In the genomic region with DNA sequence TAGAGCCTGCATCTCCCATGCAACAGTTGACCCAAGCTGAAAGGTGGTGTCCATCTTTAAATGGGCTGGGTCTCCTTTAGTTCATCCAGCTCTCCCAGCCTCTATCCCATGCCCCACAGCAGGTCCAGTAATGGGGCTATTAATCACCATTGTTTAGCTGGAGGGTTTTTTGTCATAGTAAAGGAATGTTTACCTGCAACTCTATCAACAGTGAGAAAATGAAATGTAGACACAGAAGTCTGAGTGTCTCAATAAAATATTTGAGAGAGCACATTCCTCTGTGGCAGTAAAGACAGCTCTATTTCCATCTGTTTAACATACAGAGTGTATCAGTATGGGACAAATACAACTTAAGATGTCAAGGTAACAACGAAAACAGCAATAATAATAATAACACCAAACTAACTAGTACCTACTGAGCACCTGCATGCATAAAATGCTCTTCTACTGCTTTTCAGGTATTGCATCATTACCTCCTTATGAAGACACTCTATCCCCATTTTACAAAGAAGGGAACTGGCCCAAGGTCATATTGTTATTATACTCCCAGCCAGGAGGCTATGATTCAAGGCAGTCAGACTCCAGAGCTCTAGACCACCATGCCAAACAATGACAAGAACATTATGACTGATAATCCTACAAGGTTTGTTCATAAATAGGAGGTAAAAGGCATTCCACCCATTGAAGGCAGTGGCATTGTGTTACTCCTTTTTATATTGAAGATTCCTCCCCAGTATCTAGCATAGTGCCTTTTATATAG, we compare ENCODE assay signal across 27 cellular contexts. TPM values are rescaled to one million over a fixed set of nuclear protein-coding genes. Genes with fewer than 3 reads are reported as not detected.
A peak's percentile ranks its signal among the peaks of the same experiment; 100 is the strongest.
DNase-seq lines count a peak whose midpoint lies in the region; ATAC-seq, FAIRE-seq and TF ChIP-seq lines count a peak whose summit lies in the region.
"Had no signal": no experiment of that assay in that cellular context is flagged by ENCODE, and none has a peak within 500 bp of the region (broad histone marks: within the 10 kb centered on the region; RNA-seq: fewer than 3 reads in every experiment).

No MANE protein-coding gene starts in this region.

- no peak overlapping the region for H3K27ac Mint-ChIP-seq in natural killer cell treated with Interleukin-12 subunit alpha and Interleukin-12 subunit beta and Interleukin-15 and Interleukin-18, amount 100 ng/mL, for 72 hours
- H3K27ac Mint-ChIP-seq: CD4-positive, alpha-beta memory T cell; T-helper 17 cell had no signal

- H4K91ac ChIP-seq in IMR-90 (ENCODE audit: insufficient read depth, low read depth, low read length) (no peak overlapping the region), trophoblast cell (ENCODE audit: low read depth, low read length) (no peak overlapping the region)

- no peak overlapping the region for H3K4me3 Mint-ChIP-seq in natural killer cell treated with Interleukin-12 subunit alpha and Interleukin-12 subunit beta and Interleukin-15 and Interleukin-18, amount 100 ng/mL, for 72 hours
- H3K4me3 Mint-ChIP-seq: CD4-positive, alpha-beta memory T cell; T-helper 17 cell had no signal

- no peak overlapping the region for H2BK120ac ChIP-seq in IMR-90 (ENCODE audit: low read depth, low read length)
- no peak overlapping the region for H2BK120ac ChIP-seq in trophoblast cell (ENCODE audit: insufficient read depth, low read length, poor library complexity)

- TF ChIP-seq CTCF in A549 (IDR thresholded peaks at IDR 0.05), result no peak
- TF ChIP-seq CTCF in IMR-90 (conservative IDR thresholded peaks at IDR 0.05; ENCODE audit: low read depth, low read length), result no peak
- no peak for TF ChIP-seq CTCF in K562 (IDR thresholded peaks at IDR 0.05 in 2 of 3, conservative IDR thresholded peaks at IDR 0.05 in 1 of 3; ENCODE audit: insufficient read depth in 2 of 3, low read depth in 1 of 3, low read length in 3 of 3)

- H2AK5ac ChIP-seq in IMR-90 (ENCODE audit: low read depth, low read length) (no peak overlapping the region), trophoblast cell (ENCODE audit: low read length) (no peak overlapping the region)

- H3K36me3 Mint-ChIP-seq in natural killer cell treated with Interleukin-12 subunit alpha and Interleukin-12 subunit beta and Interleukin-15 and Interleukin-18, amount 100 ng/mL, for 72 hours, result no peaks in the 10 kb centered on the region
- H3K36me3 Mint-ChIP-seq: CD4-positive, alpha-beta memory T cell had no signal

- H3K18ac ChIP-seq in IMR-90 (ENCODE audit: low read depth, low read length) (no peak overlapping the region), trophoblast cell (ENCODE audit: low read length) (no peak overlapping the region)

- no peak overlapping the region for H4K12ac ChIP-seq in trophoblast cell (ENCODE audit: low read depth, low read length)

- intact Hi-C loops in IMR-90 (cut with micrococcal nuclease), result no loop called here
- intact Hi-C loops in K562 (cut with micrococcal nuclease), result no loop called here

- H3K9me3 ChIP-seq in A549, result no peaks in the 10 kb centered on the region
- H3K9me3 ChIP-seq in IMR-90 (ENCODE audit: control insufficient read depth, insufficient read depth, low read length), result no peaks in the 10 kb centered on the region
- H3K9me3 ChIP-seq in K562 (replicated peaks; ENCODE audit: control insufficient read depth, insufficient read depth, low read depth, low read length), result no peaks in the 10 kb centered on the region
- no peaks in the 10 kb centered on the region for H3K9me3 ChIP-seq in trophoblast cell (ENCODE audit: insufficient read depth, low read depth, low read length)
- H3K9me3 ChIP-seq: BLaER1 treated with 17β-estradiol and CSF1 and Interleukin-3, amounts not matched to agents 10 nM and 100 nM; Caco-2 had no signal

- H3K23ac ChIP-seq in IMR-90 (ENCODE audit: low read depth, low read length) (no peak overlapping the region), trophoblast cell (ENCODE audit: low read length) (no peak overlapping the region)

- peak overlapping the region; percentile 23 for H3K4me2 ChIP-seq in A549
- H3K4me2 ChIP-seq in IMR-90 (ENCODE audit: low read depth, low read length), result no peak overlapping the region
- H3K4me2 ChIP-seq in K562 (ENCODE audit: insufficient read depth, low read length), result no peak overlapping the region
- no peak overlapping the region for H3K4me2 ChIP-seq in trophoblast cell (ENCODE audit: low read length)
- H3K4me2 ChIP-seq: BLaER1 treated with 17β-estradiol and CSF1 and Interleukin-3, amounts not matched to agents 10 nM and 100 nM had no signal

- DNase-seq in A549 (ENCODE audit: low read depth in 1 of 2, low spot score in 1 of 2) (peak in 1 of 2 experiments; percentile 19), IMR-90 (no peak), K562 (ENCODE audit: extremely low read depth in 1 of 4, low spot score in 3 of 4) (no peak), trophoblast cell (peak; percentile 19 to 76), Ammon's horn (ENCODE audit: low spot score) (no peak), NCI-H226 (no peak)
- no peak for DNase-seq in natural killer cell treated with Interleukin-12 subunit alpha and Interleukin-12 subunit beta and Interleukin-15 and Interleukin-18, amount 100 ng/mL, for 72 hours (ENCODE audit: low spot score)
- DNase-seq: Caco-2; CD4-positive, alpha-beta memory T cell; GF-D8; KBM-7; NCI-H1092 treated with DMSO at 0.1 percent for 48 hours; NCI-H1436 treated with DMSO at 0.1 percent for 48 hours; NCI-H1930; NCI-H2227 treated with DMSO at 0.1 percent for 48 hours; NCI-H510A treated with DMSO at 0.1 percent for 48 hours; NCI-H748 treated with DMSO at 0.1 percent for 48 hours; Right ventricle myocardium superior; SW 1271; T-helper 17 cell had no signal

- H3K79me2 ChIP-seq in K562 (ENCODE audit: control insufficient read depth, insufficient read depth, low read length) (no peaks in the 10 kb centered on the region), trophoblast cell (ENCODE audit: control insufficient read depth, insufficient read depth, low read length, poor library complexity) (no peaks in the 10 kb centered on the region)

- H3K27me3 Mint-ChIP-seq in natural killer cell treated with Interleukin-12 subunit alpha and Interleukin-12 subunit beta and Interleukin-15 and Interleukin-18, amount 100 ng/mL, for 72 hours, result peaks cover 10 to 40% of the 10 kb centered on the region in 2 donors

- dilution Hi-C loops in IMR-90 (cut with HindIII; ENCODE audit: low sequenced_read_pairs, unreplicated experiment), result no loop called here

- H3K4me1 ChIP-seq in A549, result peaks cover 14% of the 10 kb centered on the region; the same call in 2 of the 3 replicates
- no peaks in the 10 kb centered on the region for H3K4me1 ChIP-seq in IMR-90 (ENCODE audit: control insufficient read depth, insufficient read depth, low read length)
- H3K4me1 ChIP-seq in K562 (replicated peaks in 1 of 2; ENCODE audit: control insufficient read depth in 2 of 2, insufficient read depth in 2 of 2, low read length in 2 of 2), result no peaks in the 10 kb centered on the region
- H3K4me1 ChIP-seq in trophoblast cell (ENCODE audit: control insufficient read depth in 1 of 2, insufficient read depth in 2 of 2, low read length in 2 of 2), result peaks cover 0 to 3% of the 10 kb centered on the region in 2 experiments
- H3K4me1 ChIP-seq: Caco-2 had no signal

- WGBS in A549 (ENCODE audit: missing lambda C conversion rate), result 5% methylated on average over 1 of the region's 1 CpG
- no CpG with 5 or more reads among the region's 1 CpG for WGBS in IMR-90 (ENCODE audit: extremely low coverage in 2 of 2, insufficient read length in 1 of 2), 2 experiments
- WGBS in K562 (ENCODE audit: insufficient coverage, low coverage, missing lambda C conversion rate), result 0% methylated on average over 1 of the region's 1 CpG
- no CpG with 5 or more reads among the region's 1 CpG for WGBS in trophoblast cell (ENCODE audit: extremely low coverage, insufficient coverage, insufficient read length)

- H3K27me3 ChIP-seq in IMR-90 (ENCODE audit: control insufficient read depth, insufficient read depth, low read length) (no peaks in the 10 kb centered on the region), K562 (ENCODE audit: control insufficient read depth in 2 of 2, insufficient read depth in 2 of 2, low read length in 2 of 2) (no peaks in the 10 kb centered on the region), trophoblast cell (ENCODE audit: insufficient read depth, low read length) (no peaks in the 10 kb centered on the region)
- H3K27me3 ChIP-seq: BLaER1 treated with 17β-estradiol and CSF1 and Interleukin-3, amounts not matched to agents 10 nM and 100 nM had no signal

- H2BK5ac ChIP-seq in IMR-90 (ENCODE audit: low read depth, low read length, poor library complexity, severe bottlenecking) (no peak overlapping the region), trophoblast cell (ENCODE audit: low read depth, low read length, poor library complexity) (no peak overlapping the region)

- H3K36me3 ChIP-seq in IMR-90 (ENCODE audit: control insufficient read depth, insufficient read depth, low read length) (no peaks in the 10 kb centered on the region), K562 (ENCODE audit: control insufficient read depth, insufficient read depth, low read length) (no peaks in the 10 kb centered on the region), trophoblast cell (ENCODE audit: control insufficient read depth in 1 of 2, insufficient read depth in 2 of 2, low read length in 2 of 2) (no peaks in the 10 kb centered on the region)
- H3K36me3 ChIP-seq: BLaER1 treated with 17β-estradiol and CSF1 and Interleukin-3, amounts not matched to agents 10 nM and 100 nM had no signal

- TF ChIP-seq POLR2A in A549 (IDR thresholded peaks at IDR 0.05; ENCODE audit: low read length), result no peak
- TF ChIP-seq POLR2A in IMR-90 (IDR thresholded peaks at IDR 0.05; ENCODE audit: low read depth, low read length), result no peak
- TF ChIP-seq POLR2A in K562 (conservative IDR thresholded peaks at IDR 0.05), result no peak

- BruUV-seq in IMR-90 (replicated peaks; lab: Mats Ljungman, UMichigan) (no TSS peak), K562 (replicated peaks; lab: Mats Ljungman, UMichigan) (no TSS peak)

- in situ Hi-C loops in IMR-90 (cut with MboI; ENCODE audit: low sequenced_read_pairs), result no loop called here
- in situ Hi-C loops in K562 (cut with MboI), result loop anchor here (25.0 kb wide), 1 partner anchor 1224 kb away; no protein-coding TSS in a partner anchor

- H4K8ac ChIP-seq in IMR-90 (ENCODE audit: low read depth in 2 of 2, low read length in 2 of 2) (no peak overlapping the region), trophoblast cell (ENCODE audit: low read depth, low read length) (no peak overlapping the region)

- H2AK9ac ChIP-seq in IMR-90 (replicated peaks; ENCODE audit: low read depth, low read length, poor library complexity), result no peak overlapping the region

- FAIRE-seq in A549 (lab: Jason Lieb, UNC) (no peak), K562 (lab: Jason Lieb, UNC) (no peak)
- FAIRE-seq: GM19239, H1, RCC 7860 had no signal

- no peak overlapping the region for H3K56ac ChIP-seq in IMR-90 (ENCODE audit: extremely low read depth, insufficient read depth, low read length)

- no peak overlapping the region for H2AFZ ChIP-seq in IMR-90 (replicated peaks; ENCODE audit: low read length, poor library complexity)
- no peak overlapping the region for H2AFZ ChIP-seq in K562 (ENCODE audit: low read depth, low read length)
- H2AFZ ChIP-seq in trophoblast cell (ENCODE audit: insufficient read depth, low read length, poor library complexity), result no peak overlapping the region

- H3K27ac ChIP-seq in A549 (peak overlapping the region in 1 of 2 experiments; percentile 14; a peak in 1 of 6 replicates), IMR-90 (ENCODE audit: insufficient read depth, low read length) (no peak overlapping the region), K562 (ENCODE audit: extremely low read depth, low read depth, low read length) (no peak overlapping the region), trophoblast cell (ENCODE audit: low read depth, low read length) (no peak overlapping the region)
- H3K27ac ChIP-seq: BLaER1 treated with 17β-estradiol and CSF1 and Interleukin-3, amounts not matched to agents 10 nM and 100 nM; SK-N-MC had no signal

- H4K20me1 ChIP-seq in IMR-90 (ENCODE audit: insufficient read depth, low read length) (no peaks in the 10 kb centered on the region), K562 (replicated peaks; ENCODE audit: control insufficient read depth, insufficient read depth, low read length) (no peaks in the 10 kb centered on the region)
- H4K20me1 ChIP-seq: BLaER1 treated with 17β-estradiol and CSF1 and Interleukin-3, amounts not matched to agents 10 nM and 100 nM had no signal

- H3K9ac ChIP-seq in IMR-90 (ENCODE audit: low read depth, low read length) (no peak overlapping the region), K562 (ENCODE audit: insufficient read depth in 1 of 2, low read depth in 2 of 2, low read length in 2 of 2) (no peak overlapping the region), trophoblast cell (ENCODE audit: low read length) (no peak overlapping the region)
- H3K9ac ChIP-seq: BLaER1 treated with 17β-estradiol and CSF1 and Interleukin-3, amounts not matched to agents 10 nM and 100 nM had no signal

- CTCF ChIA-PET in A549 (lab: Yijun Ruan, JAX) (interaction anchor here (0.9 to 4.6 kb wide), 10 partner anchors 10 to 422 kb away, joined by 3 to 32 read pairs (median 4); a partner anchor contains a TSS), IMR-90 (lab: Yijun Ruan, JAX) (interaction anchor here (1.1 kb wide), 1 partner anchor 14 kb away, joined by 3 read pairs; no protein-coding TSS in a partner anchor), K562 (lab: Yijun Ruan, JAX; ENCODE audit: low intra/inter-chr PET ratio) (no interaction called here)

- H4K5ac ChIP-seq in IMR-90 (ENCODE audit: low read depth, low read length), result no peak overlapping the region

- no peak overlapping the region for H2BK12ac ChIP-seq in trophoblast cell (ENCODE audit: low read length)

- no peak overlapping the region for H3K4me3 ChIP-seq in A549
- H3K4me3 ChIP-seq in IMR-90 (ENCODE audit: insufficient read depth, low read depth, low read length), result no peak overlapping the region
- no peak overlapping the region for H3K4me3 ChIP-seq in K562
- H3K4me3 ChIP-seq in trophoblast cell (ENCODE audit: low read depth, low read length), result no peak overlapping the region
- H3K4me3 ChIP-seq: BLaER1 treated with 17β-estradiol and CSF1 and Interleukin-3, amounts not matched to agents 10 nM and 100 nM; SK-N-MC had no signal

- H3K4me1 Mint-ChIP-seq in natural killer cell treated with Interleukin-12 subunit alpha and Interleukin-12 subunit beta and Interleukin-15 and Interleukin-18, amount 100 ng/mL, for 72 hours (ENCODE audit: low read depth in 2 of 2), result no peaks in the 10 kb centered on the region
- H3K4me1 Mint-ChIP-seq: CD4-positive, alpha-beta memory T cell; T-helper 17 cell had no signal

- no peak for TF ChIP-seq EP300 in A549 (IDR thresholded peaks at IDR 0.05)
- no peak for TF ChIP-seq EP300 in K562 (IDR thresholded peaks at IDR 0.05; ENCODE audit: low read length)

- H2BK15ac ChIP-seq in IMR-90 (ENCODE audit: low read depth, low read length), result no peak overlapping the region

- H3K4ac ChIP-seq in IMR-90 (ENCODE audit: low read depth, low read length), result no peak overlapping the region
- no peak overlapping the region for H3K4ac ChIP-seq in trophoblast cell (ENCODE audit: low read depth, low read length)

- H3K79me1 ChIP-seq in IMR-90 (ENCODE audit: low read depth in 1 of 2, low read length in 2 of 2), result no peaks in the 10 kb centered on the region
- no peaks in the 10 kb centered on the region for H3K79me1 ChIP-seq in trophoblast cell (ENCODE audit: low read length)

- H3K9me3 Mint-ChIP-seq in natural killer cell treated with Interleukin-12 subunit alpha and Interleukin-12 subunit beta and Interleukin-15 and Interleukin-18, amount 100 ng/mL, for 72 hours, result no peaks in the 10 kb centered on the region

- no peak for TF ChIP-seq RAD21 in A549 (conservative IDR thresholded peaks at IDR 0.05 in 1 of 2, IDR thresholded peaks at IDR 0.05 in 1 of 2)
- TF ChIP-seq RAD21 in IMR-90 (IDR thresholded peaks at IDR 0.05; ENCODE audit: low read length), result no peak
- TF ChIP-seq RAD21 in K562 (CRISPR knock-in tag; conservative IDR thresholded peaks at IDR 0.05 in 1 of 2, IDR thresholded peaks at IDR 0.05 in 1 of 2), result no peak

- H3K14ac ChIP-seq in IMR-90 (replicated peaks; ENCODE audit: low read depth, low read length), result no peak overlapping the region
- no peak overlapping the region for H3K14ac ChIP-seq in trophoblast cell (ENCODE audit: low read length)

- ATAC-seq in A549, result peak in 1 of 2 experiments; percentile 71; a peak in 4 of 6 replicates
- no peak for ATAC-seq in IMR-90 (ENCODE audit: low read depth)
- no peak for ATAC-seq in K562
- ATAC-seq in natural killer cell treated with Interleukin-12 subunit alpha and Interleukin-12 subunit beta and Interleukin-15 and Interleukin-18, amount 100 ng/mL, for 72 hours, result no peak
- ATAC-seq: HCT116, T-helper 17 cell had no signal

- H3K9me1 ChIP-seq in IMR-90 (ENCODE audit: insufficient read depth, low read length) (no peaks in the 10 kb centered on the region), K562 (ENCODE audit: control insufficient read depth, insufficient read depth, low read length) (no peaks in the 10 kb centered on the region)

- POLR2A ChIA-PET in A549 (lab: Yijun Ruan, JAX) (no interaction called here), IMR-90 (lab: Charles Lee; ENCODE audit: unreplicated experiment) (no interaction called here), K562 (lab: Yijun Ruan, JAX) (interaction anchor here (0.7 kb wide), 1 partner anchor 71 kb away, joined by 4 read pairs; no protein-coding TSS in a partner anchor)

- H2BK20ac ChIP-seq in IMR-90 (ENCODE audit: low read depth, low read length), result no peak overlapping the region

RNA-seq across cellular contexts. Expression of a gene that starts 21.0 kb away (rescaled TPM):
- polyA plus RNA-seq in A549 (2011; rRNA removed) (not detected in 2 replicates), A549 (2017; fragmentation: RNase III; extraction: RNeasy Plus Mini Kit Qiagen cat#74134 plus additional on column Dnase treatment) (not detected in 3 replicates), IMR-90 (2012; rRNA removed) (not detected in 2 replicates), K562 (2011; rRNA removed) (0.03 and 1.5 TPM in 2 replicates), K562 (2014; fragmentation: Illumina TruSeq; extraction: Trizol) (5.0 and 5.4 TPM in 2 replicates), K562 (2014; fragmentation: Nextera tagmentation; extraction: Ambion mirVana) (1 to 10 TPM; 6.5 to 7.6 TPM), K562 (2014; rRNA removed) (4.9 and 5.4 TPM in 2 replicates)
- polyA plus RNA-seq in A549 (2012; cell fraction: cytosol; rRNA removed), result not detected in 2 replicates
- polyA plus RNA-seq in A549 (2012; cell fraction: nucleus; rRNA removed), result 0.06 TPM in 1 of 2 replicates, not detected in the other
- polyA minus RNA-seq in A549 (2011; rRNA and poly(A)+ RNA removed), result not detected in 2 replicates
- total RNA-seq in IMR-90 (2012; rRNA removed) (not detected in 2 replicates), K562 (2014; rRNA removed) (1.8 and 2.9 TPM in 2 replicates), K562 (2014; rRNA removed; fragmentation: Illumina TruSeq; extraction: Trizol) (4.3 and 5.3 TPM in 2 replicates), K562 (2015; rRNA removed; fragmentation: Illumina TruSeq; extraction: Trizol) (2.6 and 4.0 TPM in 2 replicates), K562 (2021) (1.9 and 2.4 TPM in 2 replicates)
- not detected in 2 replicates for polyA plus RNA-seq in IMR-90 (2012; cell fraction: cytosol; rRNA removed)
- not detected in 2 replicates for polyA plus RNA-seq in IMR-90 (2012; cell fraction: nucleus; rRNA removed; ENCODE audit: low replicate concordance)
- total RNA-seq in K562 (2011; cell fraction: chromatin; rRNA removed; ENCODE audit: low replicate concordance), result 0.30 TPM in 1 of 2 replicates, not detected in the other
- 0.67 TPM in 1 of 2 replicates, not detected in the other for total RNA-seq in K562 (2011; cell fraction: nucleolus; rRNA removed)
- 0.22 and 1.2 TPM in 2 replicates for total RNA-seq in K562 (2011; cell fraction: nucleoplasm; rRNA removed)
- 0.18 TPM in 1 of 2 replicates, not detected in the other for polyA plus RNA-seq in K562 (2011; cell fraction: cytosol; rRNA removed)
- 0.57 TPM in 1 of 2 replicates, not detected in the other for polyA plus RNA-seq in K562 (2011; cell fraction: nucleus; rRNA removed)
- polyA plus RNA-seq in K562 (2012), result 3.5 and 4.1 TPM in 2 replicates
- not detected in 2 replicates for polyA minus RNA-seq in K562 (2011; rRNA and poly(A)+ RNA removed)
- polyA minus RNA-seq in K562 (2011; cell fraction: cytosol; rRNA and poly(A)+ RNA removed), result not detected in 2 replicates
- 0.40 TPM in 1 of 2 replicates, not detected in the other for polyA minus RNA-seq in K562 (2011; cell fraction: nucleus; rRNA and poly(A)+ RNA removed)
- polyA plus RNA-seq in trophoblast cell (2013), result not detected in 2 replicates
- not detected for total RNA-seq in natural killer cell treated with Interleukin-12 subunit alpha and Interleukin-12 subunit beta and Interleukin-15 and Interleukin-18, amount 100 ng/mL, for 72 hours
- total RNA-seq: Caco-2; CD4-positive, alpha-beta memory T cell; Daoy; T-helper 17 cell had no signal

Comparison
In these comparisons a context has a peak if more than half of its experiments do, and no peak if none do; other contexts are left out.
1. DNase-seq: peak in trophoblast cell (2 of 2); none in IMR-90 (single experiment), K562 (0 of 4), natural killer cell treated with Interleukin-12 subunit alpha and Interleukin-12 subunit beta and Interleukin-15 and Interleukin-18, amount 100 ng/mL, for 72 hours (single experiment), Ammon's horn (single experiment) and NCI-H226 (single experiment).